ENCODE assay signal across 6 cellular contexts in genomic region chr1:33068108-33068507, GRCh38. TPM values are rescaled to one million over a fixed set of nuclear protein-coding genes. Genes with fewer than 3 reads are reported as not detected.
DNase-seq lines count a peak whose midpoint lies in the region; ATAC-seq and TF ChIP-seq lines count a peak whose summit lies in the region.
"Not testable (repeated sequence)": the region's sequence is repeated elsewhere in the genome, so short reads cannot be mapped to it uniquely, and the experiment has no call there.

No MANE protein-coding gene starts in this region.

- H4K20me1 ChIP-seq in GM23338 (replicated peaks; ENCODE audit: insufficient read depth); mammary epithelial cell (ENCODE audit: insufficient read depth, low read length): not testable (repeated sequence)

- dilution Hi-C loops in mammary epithelial cell (cut with HindIII; ENCODE audit: low sequenced_read_pairs), result not testable (repeated sequence)

- 17% methylated on average over 2 of the region's 2 CpGs for WGBS in mammary epithelial cell (ENCODE audit: low coverage, missing lambda C conversion rate)

- CTCF ChIA-PET in mammary epithelial cell (lab: Charles Lee; ENCODE audit: low non-redundant PET), result not testable (repeated sequence)

- H3K36me3 ChIP-seq in GM23338 (ENCODE audit: insufficient read depth); mammary epithelial cell (ENCODE audit: insufficient read depth, low read length): not testable (repeated sequence)

- not testable (repeated sequence) for H3K27ac Mint-ChIP-seq in GM23338

- not testable (repeated sequence) for H3K4me3 Mint-ChIP-seq in GM23338

- in situ Hi-C loops in mammary epithelial cell (cut with MboI; ENCODE audit: low sequenced_read_pairs in 2 of 2), result not testable (repeated sequence)

- TF ChIP-seq CTCF in GM23338 (conservative IDR thresholded peaks at IDR 0.05; ENCODE audit: low read depth in 2 of 2); mammary epithelial cell (conservative IDR thresholded peaks at IDR 0.05 in 1 of 2, IDR thresholded peaks at IDR 0.05 in 1 of 2; ENCODE audit: extremely low read depth in 1 of 2, insufficient read depth in 1 of 2, low read depth in 1 of 2, low read length in 2 of 2): not testable (repeated sequence)

- H3K27me3 ChIP-seq in GM23338 (ENCODE audit: insufficient read depth); mammary epithelial cell (ENCODE audit: insufficient read depth, low read length): not testable (repeated sequence)

- H3K4me1 Mint-ChIP-seq in GM23338, result not testable (repeated sequence)

- not testable (repeated sequence) for H3F3A ChIP-seq in GM23338 (replicated peaks; ENCODE audit: low read depth)

- not testable (repeated sequence) for H3K9me2 ChIP-seq in GM23338 (ENCODE audit: insufficient read depth)

- peaks cover 22% of the 10 kb centered on the region for H3K36me3 Mint-ChIP-seq in GM23338 (ENCODE audit: low read depth)

- not testable (repeated sequence) for H3K9me3 ChIP-seq in mammary epithelial cell (replicated peaks; ENCODE audit: insufficient read depth, low read length)

- H3K9ac ChIP-seq in mammary epithelial cell (ENCODE audit: insufficient read depth, low read length), result not testable (repeated sequence)

- DNase-seq in EH (ENCODE audit: low read depth) (peak; percentile 49), M059J (ENCODE audit: low read depth) (peak; percentile 68), RPMI7951 (ENCODE audit: low read depth) (peak; percentile 64), mammary epithelial cell (peak; percentile 51), renal cortical epithelial cell (ENCODE audit: low read depth) (peak; percentile 44)
- not testable (repeated sequence) for DNase-seq in GM23338 (ENCODE audit: low spot score)

- BruUV-seq in mammary epithelial cell (replicated peaks; lab: Mats Ljungman, UMichigan), result not testable (repeated sequence)

- not testable (repeated sequence) for ATAC-seq in GM23338

- not testable (repeated sequence) for H3K4me2 ChIP-seq in GM23338; mammary epithelial cell (ENCODE audit: insufficient read depth, low read depth, low read length)

- not testable (repeated sequence) for H3K79me2 ChIP-seq in GM23338 (replicated peaks; ENCODE audit: insufficient read depth); mammary epithelial cell (ENCODE audit: insufficient read depth, low read length)

- H2AFZ ChIP-seq in GM23338, result 0 out of 2 replicates have a peak overlapping the region, but pooled peaks have one; percentile 18
- not testable (repeated sequence) for H2AFZ ChIP-seq in mammary epithelial cell (ENCODE audit: low read depth, low read length)

- intact Hi-C loops in mammary epithelial cell (cut with micrococcal nuclease), result loop anchor here (10.0 kb wide), 1 partner anchor 363 kb away; the partner anchor contains the start of gene SYNC

- not testable (repeated sequence) for H3K4me1 ChIP-seq in GM23338 (ENCODE audit: insufficient read depth)
- H3K4me1 ChIP-seq in mammary epithelial cell (ENCODE audit: insufficient read depth, low read length), result peaks cover 11% of the 10 kb centered on the region

- not testable (repeated sequence) for H3K27ac ChIP-seq in GM23338 (ENCODE audit: low read depth); mammary epithelial cell (ENCODE audit: insufficient read depth, low read depth, low read length)

- H3K4me3 ChIP-seq in GM23338; mammary epithelial cell (replicated peaks in 1 of 3; ENCODE audit: insufficient read depth in 1 of 3, low read depth in 2 of 3, low read length in 3 of 3): not testable (repeated sequence)

- H3K9me3 Mint-ChIP-seq in GM23338, result peaks cover 32% of the 10 kb centered on the region

- H3K27me3 Mint-ChIP-seq in GM23338 (ENCODE audit: insufficient read depth, low read depth, poor library complexity), result not testable (repeated sequence)

RNA-seq across cellular contexts. Expression of gene AZIN2, which starts 12.8 kb away (rescaled TPM):
- total RNA-seq in GM23338 (2014; rRNA removed; shearing (Covaris generic)), result 1.2 and 1.4 TPM in 2 replicates
- polyA plus RNA-seq in GM23338 (2016; fragmentation: Nextera tagmentation; extraction: Ambion mirVana) (0.28 and 0.37 TPM in 2 replicates), mammary epithelial cell (3.4 TPM)
- 0.20 and 2.8 TPM in 2 replicates for total RNA-seq in M059J (2014; rRNA removed; shearing (Covaris generic))
- total RNA-seq in RPMI7951 (2014; rRNA removed; shearing (Covaris generic)), result 9.4 TPM in 2 replicates
- total RNA-seq in mammary epithelial cell (10 to 100 TPM in 1 of 2 donors, 1 to 10 TPM in 1; 8.3 to 12.5 TPM), renal cortical epithelial cell (3.5 and 5.1 TPM in 2 replicates)
- 16.3 TPM for polyA minus RNA-seq in mammary epithelial cell

RNA-seq across cellular contexts. Expression of gene AK2, which starts 31.4 kb away (rescaled TPM):
- total RNA-seq in GM23338 (2014; rRNA removed; shearing (Covaris generic)), result 142 and 165 TPM in 2 replicates
- polyA plus RNA-seq in GM23338 (2016; fragmentation: Nextera tagmentation; extraction: Ambion mirVana), result 121 and 125 TPM in 2 replicates
- total RNA-seq in M059J (2014; rRNA removed; shearing (Covaris generic)), result 255 and 332 TPM in 2 replicates
- total RNA-seq in RPMI7951 (2014; rRNA removed; shearing (Covaris generic)), result 263 and 350 TPM in 2 replicates
- 100 to 1,000 TPM; 157 to 217 TPM for total RNA-seq in mammary epithelial cell
- polyA plus RNA-seq in mammary epithelial cell, result 221 TPM
- polyA minus RNA-seq in mammary epithelial cell, result 146 TPM
- 196 and 272 TPM in 2 replicates for total RNA-seq in renal cortical epithelial cell
